In the genomic region with DNA sequence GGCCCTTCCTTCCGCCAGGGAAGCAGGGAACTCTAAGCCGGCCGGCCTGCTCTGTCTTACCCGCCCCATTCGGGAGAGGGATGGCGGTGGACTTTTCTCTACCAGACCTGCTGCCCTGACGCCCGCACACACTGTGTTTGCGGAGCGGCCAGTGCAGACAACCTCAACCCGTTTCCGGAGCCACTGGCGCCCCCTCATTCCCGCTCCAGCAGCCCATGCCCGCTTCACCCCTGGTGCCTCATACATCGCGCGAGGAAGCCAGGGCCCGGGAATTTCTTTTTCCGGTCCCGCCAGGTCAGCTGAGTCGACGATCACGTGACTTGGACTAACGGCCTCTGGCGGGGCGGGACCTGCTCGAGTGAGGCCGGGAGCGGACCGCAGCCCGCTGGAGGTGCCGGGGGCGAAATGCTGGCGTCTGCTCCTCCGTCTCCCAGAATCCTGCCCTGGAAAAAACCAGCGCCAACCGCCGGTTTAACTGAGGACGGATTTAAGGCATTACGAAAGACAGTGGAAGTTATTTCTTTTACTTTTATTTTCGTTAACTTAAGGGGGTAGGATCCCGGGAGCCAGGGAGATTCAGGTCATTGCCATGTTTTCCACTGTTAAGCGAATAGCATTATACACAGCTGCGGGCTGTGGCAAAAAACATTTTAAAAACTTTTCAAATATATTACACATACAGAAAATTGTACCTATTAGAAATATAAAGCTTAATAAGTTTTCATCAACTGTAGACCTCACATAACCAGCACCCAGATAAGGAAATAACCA, we compare ENCODE assay signal across 8 cellular contexts. TPM values are rescaled to one million over a fixed set of nuclear protein-coding genes. Genes with fewer than 3 reads are reported as not detected.
A peak's percentile ranks its signal among the peaks of the same experiment; 100 is the strongest.
DNase-seq lines count a peak whose midpoint lies in the region; ATAC-seq, FAIRE-seq and TF ChIP-seq lines count a peak whose summit lies in the region.
"Not testable (repeated sequence)": the region's sequence is repeated elsewhere in the genome, so short reads cannot be mapped to it uniquely, and the experiment has no call there.

No MANE protein-coding gene starts in this region.

- not testable (repeated sequence) for H3K4me1 Mint-ChIP-seq in activated T-cell treated with anti-CD3 and anti-CD28 coated beads, Interleukin-2, amount 50 U/mL, for 24 hours (ENCODE audit: low read depth)

- not testable (repeated sequence) for H2AFZ ChIP-seq in OCI-LY1 (ENCODE audit: low read length)

- H3K27me3 Mint-ChIP-seq in activated T-cell treated with anti-CD3 and anti-CD28 coated beads, Interleukin-2, amount 50 U/mL, for 24 hours, result not testable (repeated sequence)

- not testable (repeated sequence) for H3F3A ChIP-seq in OCI-LY1 (ENCODE audit: insufficient read depth, low read length)

- not testable (repeated sequence) for H3K9ac ChIP-seq in OCI-LY1 (ENCODE audit: low read length)

- FAIRE-seq in endometrium (lab: Jason Lieb, UNC), result peak; percentile 86

- not testable (repeated sequence) for H3K27ac ChIP-seq in OCI-LY1 (ENCODE audit: low read depth, low read length, poor library complexity, severe bottlenecking)
- peak overlapping the region in 3 of 4 donors; percentile 49 to 68 (median 50) for H3K27ac ChIP-seq in transverse colon

- ATAC-seq in HG02759 (IDR thresholded peaks at IDR 0.05; ENCODE audit: unreplicated experiment) (peak; percentile 82), left colon (peak; percentile 99)

- not testable (repeated sequence) for H3K4me2 ChIP-seq in OCI-LY1 (ENCODE audit: low read length)

- H3K79me2 ChIP-seq in OCI-LY1 (ENCODE audit: insufficient read depth, low read length), result not testable (repeated sequence)

- in situ Hi-C loops in GM13976 (cut with MboI; ENCODE audit: low sequenced_read_pairs, unreplicated experiment); transverse colon (cut with MboI; ENCODE audit: low pct_ligation_motif_present in 1 of 4, low pct_unique_long_range_greater_than_20kb in 1 of 4, low sequenced_read_pairs in 3 of 4): not testable (repeated sequence)

- TF ChIP-seq POLR2A in transverse colon (IDR thresholded peaks at IDR 0.05), result not testable (repeated sequence)

- not testable (repeated sequence) for H3K9me3 ChIP-seq in OCI-LY1 (ENCODE audit: low read length); transverse colon

- H3K36me3 Mint-ChIP-seq in activated T-cell treated with anti-CD3 and anti-CD28 coated beads, Interleukin-2, amount 50 U/mL, for 24 hours (ENCODE audit: low read depth), result not testable (repeated sequence)

- not testable (repeated sequence) for H3K27me3 ChIP-seq in OCI-LY1 (ENCODE audit: insufficient read depth, low read length); transverse colon

- 6% methylated on average over 28 of the region's 45 CpGs; no CpG with 5 or more reads in 1 of the 2 donors for WGBS in transverse colon (ENCODE audit: low coverage in 1 of 2), 2 donors

- intact Hi-C loops in left colon (cut with DNase I, micrococcal nuclease); transverse colon (cut with DNase I; ENCODE audit: low total_unique reads): not testable (repeated sequence)

- H3K4me3 Mint-ChIP-seq in activated T-cell treated with anti-CD3 and anti-CD28 coated beads, Interleukin-2, amount 50 U/mL, for 24 hours, result peak overlapping the region; percentile 82

- H3K9me2 ChIP-seq in OCI-LY1 (ENCODE audit: low read depth, low read length), result not testable (repeated sequence)

- not testable (repeated sequence) for H3K9me3 Mint-ChIP-seq in activated T-cell treated with anti-CD3 and anti-CD28 coated beads, Interleukin-2, amount 50 U/mL, for 24 hours

- not testable (repeated sequence) for TF ChIP-seq CTCF in GM13976 (IDR thresholded peaks at IDR 0.05; ENCODE audit: borderline replicate concordance, control extremely low read depth, extremely low read depth, insufficient read depth, missing control alignments); OCI-LY1 (IDR thresholded peaks at IDR 0.05; ENCODE audit: low read length); transverse colon (IDR thresholded peaks at IDR 0.05)

- TF ChIP-seq EP300 in transverse colon (IDR thresholded peaks at IDR 0.05; ENCODE audit: low read depth), result not testable (repeated sequence)

- H4K20me1 ChIP-seq in OCI-LY1 (ENCODE audit: insufficient read depth, low read length), result not testable (repeated sequence)

- H3K27ac Mint-ChIP-seq in activated T-cell treated with anti-CD3 and anti-CD28 coated beads, Interleukin-2, amount 50 U/mL, for 24 hours, result peak overlapping the region; percentile 94

- DNase-seq in GM13976 (ENCODE audit: low spot score) (peak; percentile 83), left colon (peak; percentile 84 to 87), skeletal muscle cell (ENCODE audit: low read depth) (peak; percentile 62), transverse colon (peak; percentile 91)
- peak; percentile 92 for DNase-seq in activated T-cell treated with anti-CD3 and anti-CD28 coated beads, Interleukin-2, amount 50 U/mL, for 24 hours

- not testable (repeated sequence) for H3K36me3 ChIP-seq in OCI-LY1 (ENCODE audit: insufficient read depth, low read length); transverse colon

- H3K4me1 ChIP-seq in OCI-LY1 (ENCODE audit: insufficient read depth, low read length, severe bottlenecking); transverse colon: not testable (repeated sequence)

- peak overlapping the region; percentile 41 for H3K4me3 ChIP-seq in OCI-LY1 (ENCODE audit: low read depth, low read length, poor library complexity, severe bottlenecking)
- H3K4me3 ChIP-seq in skeletal muscle cell (ENCODE audit: low read depth, low read length), result peak overlapping the region; percentile 37
- H3K4me3 ChIP-seq in transverse colon, result peak overlapping the region in 3 of 4 donors; percentile 29 to 53 (median 40)

RNA-seq across cellular contexts. Expression of a gene that starts 17.8 kb away (rescaled TPM):
- total RNA-seq in left colon (not detected), transverse colon (not detected)

RNA-seq across cellular contexts. Expression of a gene that starts 30.2 kb away (rescaled TPM):
- total RNA-seq in left colon, result under 1 TPM; 0.52 to 0.89 TPM
- total RNA-seq in transverse colon, result 10 to 100 TPM in 1 of 4 donors, 1 to 10 TPM in 1, under 1 TPM in 2; 0.41 to 27.3 (median 1.4) TPM
